Comparison of ENCODE assay signal across 1 cellular context in the genomic region with DNA sequence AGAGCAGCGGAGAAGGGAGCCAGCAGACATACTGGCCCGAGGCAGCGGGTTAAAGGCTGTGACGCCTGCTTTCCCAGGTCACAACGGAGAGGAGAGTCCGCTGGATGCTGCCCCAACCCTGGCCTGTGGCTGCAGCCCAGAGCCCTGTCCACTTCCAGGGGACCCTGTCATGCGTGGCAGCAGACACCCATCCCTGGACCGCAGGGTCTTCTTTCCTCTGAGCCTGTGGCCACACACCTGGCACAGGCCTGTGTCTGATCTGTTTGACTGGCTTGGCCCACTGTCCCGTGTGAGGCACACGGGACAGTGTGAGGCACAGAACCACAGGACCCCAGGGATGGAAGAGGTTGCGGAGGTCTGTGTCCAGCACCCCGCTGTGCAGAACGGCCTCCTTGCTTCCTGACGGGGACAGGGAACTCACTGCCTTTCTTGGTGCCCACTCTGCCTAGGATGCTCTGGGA.
TF ChIP-seq lines count a peak whose summit lies in the region.

No MANE protein-coding gene starts in this region.

TF ChIP-seq in IMR-90, 13 proteins besides CTCF, POLR2A, EP300 and RAD21 (continued from another document):
- TF ChIP-seq MXI1 (IDR thresholded peaks at IDR 0.05; ENCODE audit: borderline replicate concordance, low read depth, low read length), result no peak
- no peak for TF ChIP-seq CHD1 (IDR thresholded peaks at IDR 0.05; ENCODE audit: low read depth, low read length)
- TF ChIP-seq, protein P1, sequence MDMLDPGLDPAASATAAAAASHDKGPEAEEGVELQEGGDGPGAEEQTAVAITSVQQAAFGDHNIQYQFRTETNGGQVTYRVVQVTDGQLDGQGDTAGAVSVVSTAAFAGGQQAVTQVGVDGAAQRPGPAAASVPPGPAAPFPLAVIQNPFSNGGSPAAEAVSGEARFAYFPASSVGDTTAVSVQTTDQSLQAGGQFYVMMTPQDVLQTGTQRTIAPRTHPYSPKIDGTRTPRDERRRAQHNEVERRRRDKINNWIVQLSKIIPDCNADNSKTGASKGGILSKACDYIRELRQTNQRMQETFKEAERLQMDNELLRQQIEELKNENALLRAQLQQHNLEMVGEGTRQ (IDR thresholded peaks at IDR 0.05; ENCODE audit: low read depth, low read length), result no peak
- no peak for TF ChIP-seq MAZ (IDR thresholded peaks at IDR 0.05; ENCODE audit: borderline replicate concordance, low read depth, low read length)
- TF ChIP-seq RFX5 (IDR thresholded peaks at IDR 0.05; ENCODE audit: low read depth, low read length), result no peak
- no peak for TF ChIP-seq SMC3 (IDR thresholded peaks at IDR 0.05; ENCODE audit: low read depth, low read length)
- no peak for TF ChIP-seq CEBPB (IDR thresholded peaks at IDR 0.05; ENCODE audit: low read depth, low read length)
- no peak for TF ChIP-seq NFE2L2 (IDR thresholded peaks at IDR 0.05; ENCODE audit: low read depth, low read length)
- TF ChIP-seq FOS (IDR thresholded peaks at IDR 0.05; ENCODE audit: low read depth, low read length), result no peak
